23 cellular contexts compared by ENCODE assay signal in the genomic region with DNA sequence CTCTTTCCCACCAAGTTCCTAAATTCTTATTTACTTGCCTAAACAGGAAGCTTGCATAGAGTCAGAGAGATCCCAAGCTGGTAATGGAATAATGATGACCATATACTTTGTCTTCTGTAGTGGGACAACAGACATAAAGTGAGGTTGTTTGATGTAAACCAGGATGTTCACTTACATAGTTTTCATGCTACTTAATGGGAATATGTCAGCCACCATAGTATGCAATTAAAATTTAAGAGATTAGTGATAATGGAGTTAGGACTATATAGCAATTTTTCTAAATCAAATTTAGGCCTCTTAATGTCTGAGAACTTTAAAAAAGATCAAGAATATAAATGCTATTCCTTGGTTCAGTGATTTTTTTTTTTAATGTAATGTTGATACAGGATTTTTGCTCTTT.
"Had no signal": no experiment of that assay in that cellular context is flagged by ENCODE, and none has a peak within 500 bp of the region (broad histone marks: within the 10 kb centered on the region; RNA-seq: fewer than 3 reads in every experiment).

No MANE protein-coding gene starts in this region.

- H3K9me3 ChIP-seq: lower lobe of right lung, mucosa of descending colon, ovary, right atrium auricular region, right lobe of liver, suprapubic skin, thoracic aorta, tibial artery, upper lobe of left lung had no signal

- H3K4me3 ChIP-seq: left lung, lower lobe of right lung, mucosa of descending colon, ovary, right atrium auricular region, right lobe of liver, smooth muscle cell, suprapubic skin, thoracic aorta, tibial artery, upper lobe of left lung had no signal

- H3K4me1 ChIP-seq: left lung, lower lobe of right lung, right atrium auricular region, right lobe of liver, suprapubic skin, tibial artery, upper lobe of left lung had no signal

- H3K27ac ChIP-seq: left lung, lower lobe of right lung, ovary, right atrium auricular region, right lobe of liver, suprapubic skin, thoracic aorta, tibial artery, upper lobe of left lung had no signal

- DNase-seq: head of caudate nucleus; hippocampal formation; kidney; left colon; left lung; lower lobe of right lung; mammary epithelial cell; mesendoderm; midbrain; mucosa of descending colon; naive thymus-derived CD4-positive, alpha-beta T cell; ovary; right lobe of liver; stimulated activated CD4-positive, alpha-beta T cell treated with anti-CD3 and anti-CD28 coated beads, Interleukin-2, amount 100 ng/mL, for 24 hours; stimulated activated CD4-positive, alpha-beta T cell treated with anti-CD3 and anti-CD28 coated beads, Interleukin-4, amount 100 ng/mL, for 1 hour; stimulated activated naive B cell treated with anti-CD40 and anti-IgM and Interleukin-4, amounts not matched to agents 10 μg/mL and 1 μg/mL and 100 μg/mL, for 72 hours; tibial artery; upper lobe of left lung had no signal

- H3K36me3 ChIP-seq: left lung, lower lobe of right lung, ovary, right atrium auricular region, right lobe of liver, suprapubic skin, thoracic aorta, upper lobe of left lung had no signal

- FAIRE-seq: kidney had no signal

- H3K27me3 ChIP-seq: left lung, ovary, right atrium auricular region, right lobe of liver, suprapubic skin, tibial artery, upper lobe of left lung had no signal

- ATAC-seq: left colon; left lung; lower lobe of right lung; mucosa of descending colon; naive thymus-derived CD4-positive, alpha-beta T cell; natural killer cell treated with Interleukin-12 subunit alpha and Interleukin-12 subunit beta and Interleukin-15 and Interleukin-18, amount 100 ng/mL, for 72 hours; right lobe of liver; stimulated activated naive B cell treated with anti-CD40 and anti-IgM and Interleukin-4, amounts not matched to agents 10 μg/mL and 1 μg/mL and 100 μg/mL, for 72 hours had no signal

- H3K4me2 ChIP-seq: smooth muscle cell had no signal
